9 cellular contexts compared by ENCODE assay signal in the genomic region with DNA sequence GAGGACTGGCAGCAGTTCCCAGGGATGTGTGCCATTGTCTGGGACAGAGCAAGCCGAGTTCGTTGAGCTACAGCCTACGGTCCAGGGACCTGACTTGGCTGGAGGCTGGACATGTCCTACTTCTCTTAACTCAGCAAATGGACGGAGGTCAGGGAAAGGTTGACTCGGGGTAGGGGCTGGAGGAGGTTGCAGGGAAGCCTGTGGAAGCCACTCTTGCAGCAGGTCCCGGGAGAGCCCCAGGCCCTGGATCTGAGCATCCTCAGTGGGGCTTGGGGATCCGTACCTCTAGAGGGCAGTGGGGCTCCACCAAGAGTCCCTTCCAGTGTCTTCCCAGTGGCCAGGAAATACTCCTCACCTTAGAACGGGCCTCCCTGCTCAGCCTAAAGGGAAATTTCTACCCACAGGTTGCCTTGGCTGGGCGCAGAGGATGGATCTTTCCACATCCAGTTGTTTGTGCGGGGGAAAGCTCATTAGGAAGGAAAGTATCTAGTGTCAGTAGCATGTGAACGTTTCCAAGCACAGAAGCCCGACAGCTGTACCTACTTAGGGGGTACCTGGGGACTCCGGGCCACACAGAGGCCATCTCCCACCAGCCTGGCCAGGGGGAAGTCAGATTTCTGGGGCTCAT.
DNase-seq lines count a peak whose midpoint lies in the region; ATAC-seq and TF ChIP-seq lines count a peak whose summit lies in the region.
"Had no signal": no experiment of that assay in that cellular context is flagged by ENCODE, and none has a peak within 500 bp of the region (broad histone marks: within the 10 kb centered on the region; RNA-seq: fewer than 3 reads in every experiment).

No MANE protein-coding gene starts in this region.

- H3K4me2 ChIP-seq in OCI-LY3 (ENCODE audit: low read length), result peak overlapping the region; percentile 22; the same call in 1 of the 2 replicates
- H3K4me2 ChIP-seq in fibroblast of lung (ENCODE audit: extremely low read depth, insufficient read depth, low read length), result no peak overlapping the region
- H3K4me2 ChIP-seq in neural progenitor cell, result no peak overlapping the region

- H3K27ac Mint-ChIP-seq in neural progenitor cell, result no peak overlapping the region
- H3K27ac Mint-ChIP-seq: T-helper 1 cell treated with Interleukin-12 subunit alpha and Interleukin-12 subunit beta and Interleukin-4 antibody, amounts not matched to agents 30 μg/mL and 1 μg/mL, for 36 hours had no signal

- H2AFZ ChIP-seq in OCI-LY3 (ENCODE audit: low read depth, low read length) (peak overlapping the region; percentile 64; the same call in 1 of the 2 replicates), fibroblast of lung (ENCODE audit: low read length) (no peak overlapping the region), neural progenitor cell (replicated peaks) (no peak overlapping the region)

- no peaks in the 10 kb centered on the region for H3K9me3 Mint-ChIP-seq in neural progenitor cell
- H3K9me3 Mint-ChIP-seq: T-helper 1 cell treated with Interleukin-12 subunit alpha and Interleukin-12 subunit beta and Interleukin-4 antibody, amounts not matched to agents 30 μg/mL and 1 μg/mL, for 36 hours had no signal

- H3K27me3 Mint-ChIP-seq in neural progenitor cell (ENCODE audit: insufficient read depth, low read depth), result peaks cover 6% of the 10 kb centered on the region

- peak; percentile 72 for DNase-seq in D341Med (ENCODE audit: low spot score)
- DNase-seq in activated T-cell treated with anti-CD3 and anti-CD28 coated beads, Interleukin-2, amount 50 U/mL, for 48 hours, result peak; percentile 75 to 77
- DNase-seq in fibroblast of lung (ENCODE audit: low read depth in 2 of 2), result peak; percentile 60 to 71
- DNase-seq in neural progenitor cell (ENCODE audit: low spot score), result peak; percentile 84
- DNase-seq in stromal cell of bone marrow (ENCODE audit: low read depth), result peak; percentile 52

- H3K4me3 ChIP-seq in OCI-LY3 (ENCODE audit: low read length) (no peak overlapping the region), fibroblast of lung (replicated peaks in 1 of 4; ENCODE audit: control extremely low read depth in 1 of 4, insufficient read depth in 1 of 4, low read depth in 3 of 4, low read length in 4 of 4) (no peak overlapping the region), neural progenitor cell (no peak overlapping the region)

- H3K4me1 ChIP-seq in OCI-LY3 (ENCODE audit: low read length), result peaks cover 4% of the 10 kb centered on the region
- H3K4me1 ChIP-seq in fibroblast of lung (ENCODE audit: control insufficient read depth, extremely low read depth, insufficient read depth, low read length), result peaks cover 5% of the 10 kb centered on the region
- H3K4me1 ChIP-seq in neural progenitor cell, result no peaks in the 10 kb centered on the region

- ATAC-seq in HG02884 (IDR thresholded peaks at IDR 0.05; ENCODE audit: unreplicated experiment), result peak; percentile 75
- ATAC-seq in GM19455 (IDR thresholded peaks at IDR 0.05; ENCODE audit: unreplicated experiment), result no peak

- H3K79me2 ChIP-seq in OCI-LY3 (ENCODE audit: low read length), result no peaks in the 10 kb centered on the region
- H3K79me2 ChIP-seq in fibroblast of lung (ENCODE audit: control insufficient read depth, insufficient read depth, low read length), result no peaks in the 10 kb centered on the region
- no peaks in the 10 kb centered on the region for H3K79me2 ChIP-seq in neural progenitor cell (ENCODE audit: low read depth)

- no peaks in the 10 kb centered on the region for H3K36me3 ChIP-seq in OCI-LY3 (replicated peaks; ENCODE audit: low read depth, low read length)
- no peaks in the 10 kb centered on the region for H3K36me3 ChIP-seq in fibroblast of lung (ENCODE audit: control insufficient read depth, insufficient read depth, low read length)
- H3K36me3 ChIP-seq in neural progenitor cell, result no peaks in the 10 kb centered on the region

- no peaks in the 10 kb centered on the region for H3K36me3 Mint-ChIP-seq in neural progenitor cell

- H3K9me3 ChIP-seq in OCI-LY3 (ENCODE audit: insufficient read depth, low read length) (no peaks in the 10 kb centered on the region), fibroblast of lung (ENCODE audit: control insufficient read depth, insufficient read depth, low read depth, low read length) (no peaks in the 10 kb centered on the region), neural progenitor cell (ENCODE audit: low read depth) (no peaks in the 10 kb centered on the region)

- H3K9ac ChIP-seq in OCI-LY3 (ENCODE audit: low read length), result no peak overlapping the region
- H3K9ac ChIP-seq in fibroblast of lung (ENCODE audit: insufficient read depth, low read length), result no peak overlapping the region
- no peak overlapping the region for H3K9ac ChIP-seq in neural progenitor cell

- H3K27ac ChIP-seq in OCI-LY3 (ENCODE audit: low read length), result no peak overlapping the region
- H3K27ac ChIP-seq in fibroblast of lung (ENCODE audit: insufficient read depth, low read length), result no peak overlapping the region
- no peak overlapping the region for H3K27ac ChIP-seq in neural progenitor cell

- no peak overlapping the region for H3K4me3 Mint-ChIP-seq in neural progenitor cell
- H3K4me3 Mint-ChIP-seq: T-helper 1 cell treated with Interleukin-12 subunit alpha and Interleukin-12 subunit beta and Interleukin-4 antibody, amounts not matched to agents 30 μg/mL and 1 μg/mL, for 36 hours had no signal

- H3F3A ChIP-seq in neural progenitor cell (ENCODE audit: low read depth), result no peaks in the 10 kb centered on the region

- H4K20me1 ChIP-seq in OCI-LY3 (ENCODE audit: insufficient read depth, low read length), result no peaks in the 10 kb centered on the region
- H4K20me1 ChIP-seq in fibroblast of lung (ENCODE audit: control insufficient read depth, extremely low read depth, insufficient read depth, low read length), result no peaks in the 10 kb centered on the region
- H4K20me1 ChIP-seq in neural progenitor cell (ENCODE audit: low read depth), result no peaks in the 10 kb centered on the region

- H3K27me3 ChIP-seq in OCI-LY3 (ENCODE audit: low read depth, low read length), result peaks cover 15% of the 10 kb centered on the region
- H3K27me3 ChIP-seq in fibroblast of lung (ENCODE audit: control insufficient read depth, insufficient read depth, low read length), result no peaks in the 10 kb centered on the region
- no peaks in the 10 kb centered on the region for H3K27me3 ChIP-seq in neural progenitor cell

- peak; percentile 97 for TF ChIP-seq CTCF in OCI-LY3 (IDR thresholded peaks at IDR 0.05; ENCODE audit: low read depth, low read length)
- TF ChIP-seq CTCF in fibroblast of lung (conservative IDR thresholded peaks at IDR 0.05 in 1 of 2, IDR thresholded peaks at IDR 0.05 in 1 of 2; ENCODE audit: low read depth in 1 of 2, low read length in 2 of 2), result peak; percentile 85 to 91
- peak; percentile 79 for TF ChIP-seq CTCF in neural progenitor cell (IDR thresholded peaks at IDR 0.05)

- H3K4me1 Mint-ChIP-seq in neural progenitor cell, result no peaks in the 10 kb centered on the region
